In genomic region chr7:40194743-40195142, GRCh38 we compare ENCODE assay signal across 25 cellular contexts. TPM values are rescaled to one million over a fixed set of nuclear protein-coding genes. Genes with fewer than 3 reads are reported as not detected.
DNase-seq lines count a peak whose midpoint lies in the region; FAIRE-seq and TF ChIP-seq lines count a peak whose summit lies in the region.
"Had no signal": no experiment of that assay in that cellular context is flagged by ENCODE, and none has a peak within 500 bp of the region (broad histone marks: within the 10 kb centered on the region; RNA-seq: fewer than 3 reads in every experiment).

No MANE protein-coding gene starts in this region.

- H3K4me1 Mint-ChIP-seq in Caco-2 (ENCODE audit: low read depth, unreplicated experiment): no peaks in the 10 kb centered on the region
- H3K4me1 Mint-ChIP-seq: activated naive CD8-positive, alpha-beta T cell treated with anti-CD3 and anti-CD28 coated beads, Interleukin-2, amount 50 U/mL, for 24 hours; CD14-positive monocyte; memory B cell; nephron; stimulated activated naive B cell treated with anti-CD40 and anti-IgM and Interleukin-4, amounts not matched to agents 10 μg/mL and 1 μg/mL and 100 μg/mL, for 72 hours; WTC11 had no signal

- no peak overlapping the region for H3K4me3 Mint-ChIP-seq in Caco-2 (ENCODE audit: unreplicated experiment)
- H3K4me3 Mint-ChIP-seq: activated CD8-positive, alpha-beta T cell treated with anti-CD3 and anti-CD28 coated beads for 36 hours; activated naive CD8-positive, alpha-beta T cell treated with anti-CD3 and anti-CD28 coated beads, Interleukin-2, amount 50 U/mL, for 24 hours; activated T-cell treated with anti-CD3 and anti-CD28 coated beads, Interleukin-2, amount 50 U/mL, for 72 hours; CD14-positive monocyte; memory B cell; nephron; stimulated activated naive B cell treated with anti-CD40 and anti-IgM and Interleukin-4, amounts not matched to agents 10 μg/mL and 1 μg/mL and 100 μg/mL, for 72 hours; T-helper 1 cell treated with Interleukin-12 subunit alpha and Interleukin-12 subunit beta and Interleukin-4 antibody, amounts not matched to agents 30 μg/mL and 1 μg/mL, for 36 hours; WTC11 had no signal

- CTCF ChIA-PET in Caco-2 (lab: Charles Lee): no interaction called here

- H3K27me3 Mint-ChIP-seq in Caco-2 (ENCODE audit: insufficient read depth, unreplicated experiment): no peaks in the 10 kb centered on the region
- H3K27me3 Mint-ChIP-seq: activated CD8-positive, alpha-beta T cell treated with anti-CD3 and anti-CD28 coated beads for 36 hours; activated naive CD8-positive, alpha-beta T cell treated with anti-CD3 and anti-CD28 coated beads, Interleukin-2, amount 50 U/mL, for 24 hours; memory B cell; stimulated activated naive B cell treated with anti-CD40 and anti-IgM and Interleukin-4, amounts not matched to agents 10 μg/mL and 1 μg/mL and 100 μg/mL, for 72 hours had no signal

- BruUV-seq in Caco-2 (replicated peaks; lab: Mats Ljungman, UMichigan): no TSS peak

- H3K4me3 ChIP-seq in bronchial epithelial cell (ENCODE audit: low read depth, low read length) (no peak overlapping the region), fibroblast of villous mesenchyme (ENCODE audit: low read depth, low read length) (no peak overlapping the region), vagina (no peak overlapping the region), Caco-2 (ENCODE audit: low read depth, low read length) (no peak overlapping the region)
- H3K4me3 ChIP-seq: hepatocyte, psoas muscle had no signal

- no peaks in the 10 kb centered on the region for H3K9me3 ChIP-seq in vagina
- no peaks in the 10 kb centered on the region for H3K9me3 ChIP-seq in Caco-2
- H3K9me3 ChIP-seq: psoas muscle had no signal

- H3K36me3 ChIP-seq in bronchial epithelial cell (ENCODE audit: control insufficient read depth, insufficient read depth, low read length): no peaks in the 10 kb centered on the region
- no peaks in the 10 kb centered on the region for H3K36me3 ChIP-seq in vagina
- H3K36me3 ChIP-seq in Caco-2 (ENCODE audit: control insufficient read depth, insufficient read depth, low read length): no peaks in the 10 kb centered on the region

- DNase-seq in HCEC 1CT (peak; percentile 83), bronchial epithelial cell (ENCODE audit: low read depth) (peak; percentile 46), fibroblast of villous mesenchyme (ENCODE audit: low read depth) (peak; percentile 68), vagina (ENCODE audit: extremely low spot score in 2 of 2) (no peak), RKO (ENCODE audit: low spot score) (no peak), DMS114 treated with DMSO at 0.1 percent for 48 hours (lab: John Stamatoyannopoulos, UW; ENCODE audit: unreplicated experiment) (no peak), Caco-2 (no peak)
- DNase-seq: activated CD8-positive, alpha-beta T cell treated with anti-CD3 and anti-CD28 coated beads for 36 hours; activated naive CD8-positive, alpha-beta T cell treated with anti-CD3 and anti-CD28 coated beads, Interleukin-2, amount 50 U/mL, for 24 hours; activated T-cell treated with anti-CD3 and anti-CD28 coated beads, Interleukin-2, amount 50 U/mL, for 72 hours; DMS53; kidney; NCI-H1694; NCI-H226; psoas muscle; stimulated activated CD4-positive, alpha-beta T cell treated with anti-CD3 and anti-CD28 coated beads, Interleukin-12 subunit alpha, Interleukin-12 subunit beta, amount 100 ng/mL, for 4 hours; stimulated activated naive B cell treated with anti-CD40 and anti-IgM and Interleukin-4, amounts not matched to agents 10 μg/mL and 1 μg/mL and 100 μg/mL, for 72 hours; trophoblast cell had no signal

- no peak for FAIRE-seq in bronchial epithelial cell (lab: Jason Lieb, UNC)
- FAIRE-seq: colon, kidney had no signal

- H3K9me3 Mint-ChIP-seq in Caco-2 (ENCODE audit: unreplicated experiment): no peaks in the 10 kb centered on the region
- H3K9me3 Mint-ChIP-seq: activated CD8-positive, alpha-beta T cell treated with anti-CD3 and anti-CD28 coated beads for 36 hours; activated naive CD8-positive, alpha-beta T cell treated with anti-CD3 and anti-CD28 coated beads, Interleukin-2, amount 50 U/mL, for 24 hours; activated T-cell treated with anti-CD3 and anti-CD28 coated beads, Interleukin-2, amount 50 U/mL, for 72 hours; CD14-positive monocyte; memory B cell; nephron; stimulated activated naive B cell treated with anti-CD40 and anti-IgM and Interleukin-4, amounts not matched to agents 10 μg/mL and 1 μg/mL and 100 μg/mL, for 72 hours; T-helper 1 cell treated with Interleukin-12 subunit alpha and Interleukin-12 subunit beta and Interleukin-4 antibody, amounts not matched to agents 30 μg/mL and 1 μg/mL, for 36 hours; WTC11 had no signal

- POLR2A ChIA-PET in Caco-2 (lab: Charles Lee): no interaction called here

- H3K36me3 Mint-ChIP-seq in Caco-2 (ENCODE audit: insufficient read depth, unreplicated experiment): no peaks in the 10 kb centered on the region
- H3K36me3 Mint-ChIP-seq: CD14-positive monocyte; memory B cell; stimulated activated naive B cell treated with anti-CD40 and anti-IgM and Interleukin-4, amounts not matched to agents 10 μg/mL and 1 μg/mL and 100 μg/mL, for 72 hours; WTC11 had no signal

- no peaks in the 10 kb centered on the region for H3K4me1 ChIP-seq in vagina
- no peaks in the 10 kb centered on the region for H3K4me1 ChIP-seq in Caco-2
- H3K4me1 ChIP-seq: psoas muscle had no signal

- TF ChIP-seq CTCF in bronchial epithelial cell (IDR thresholded peaks at IDR 0.05; ENCODE audit: insufficient read depth, low read length, severe bottlenecking) (no peak), fibroblast of villous mesenchyme (IDR thresholded peaks at IDR 0.05; ENCODE audit: insufficient read depth, low read depth, low read length) (no peak), vagina (IDR thresholded peaks at IDR 0.05) (no peak), Caco-2 (IDR thresholded peaks at IDR 0.05; ENCODE audit: insufficient read depth in 1 of 2, low read depth in 1 of 2, low read length in 1 of 2, severe bottlenecking in 1 of 2, unreplicated experiment in 1 of 2) (no peak)

- no peak overlapping the region for H3K27ac Mint-ChIP-seq in Caco-2 (ENCODE audit: unreplicated experiment)
- H3K27ac Mint-ChIP-seq: activated CD8-positive, alpha-beta T cell treated with anti-CD3 and anti-CD28 coated beads for 36 hours; activated naive CD8-positive, alpha-beta T cell treated with anti-CD3 and anti-CD28 coated beads, Interleukin-2, amount 50 U/mL, for 24 hours; activated T-cell treated with anti-CD3 and anti-CD28 coated beads, Interleukin-2, amount 50 U/mL, for 72 hours; CD14-positive monocyte; memory B cell; nephron; stimulated activated naive B cell treated with anti-CD40 and anti-IgM and Interleukin-4, amounts not matched to agents 10 μg/mL and 1 μg/mL and 100 μg/mL, for 72 hours; T-helper 1 cell treated with Interleukin-12 subunit alpha and Interleukin-12 subunit beta and Interleukin-4 antibody, amounts not matched to agents 30 μg/mL and 1 μg/mL, for 36 hours; WTC11 had no signal

- H3K27me3 ChIP-seq in bronchial epithelial cell (ENCODE audit: control insufficient read depth, insufficient read depth, low read length) (no peaks in the 10 kb centered on the region), vagina (no peaks in the 10 kb centered on the region), Caco-2 (replicated peaks; ENCODE audit: control insufficient read depth, insufficient read depth, low read length) (no peaks in the 10 kb centered on the region)
- H3K27me3 ChIP-seq: hepatocyte had no signal

- TF ChIP-seq POLR2A in vagina (IDR thresholded peaks at IDR 0.05): no peak

- intact Hi-C loops in vagina (cut with DNase I): no loop called here
- intact Hi-C loops in Caco-2 (cut with micrococcal nuclease; ENCODE audit: unreplicated experiment): no loop called here

- peak overlapping the region; percentile 36 for H3K27ac ChIP-seq in vagina
- H3K27ac ChIP-seq: hepatocyte, psoas muscle had no signal

RNA-seq across cellular contexts. Expression of gene SUGCT, which starts 59.9 kb away (rescaled TPM):
- 7.4 and 11.6 TPM in 2 replicates for total RNA-seq in bronchial epithelial cell
- 8.4 and 9.9 TPM in 2 replicates for total RNA-seq in fibroblast of villous mesenchyme
- total RNA-seq in vagina: 2.2 TPM
- 9.9 and 12.2 TPM in 2 replicates for total RNA-seq in Caco-2 (2022)

Comparison
In these comparisons a context has a peak if more than half of its experiments do, and no peak if none do; other contexts are left out.
1. DNase-seq: peak in HCEC 1CT (single experiment), bronchial epithelial cell (single experiment) and fibroblast of villous mesenchyme (single experiment); none in vagina (0 of 2), RKO (single experiment), DMS114 treated with DMSO at 0.1 percent for 48 hours (single experiment) and Caco-2 (0 of 2).